In the genomic region with DNA sequence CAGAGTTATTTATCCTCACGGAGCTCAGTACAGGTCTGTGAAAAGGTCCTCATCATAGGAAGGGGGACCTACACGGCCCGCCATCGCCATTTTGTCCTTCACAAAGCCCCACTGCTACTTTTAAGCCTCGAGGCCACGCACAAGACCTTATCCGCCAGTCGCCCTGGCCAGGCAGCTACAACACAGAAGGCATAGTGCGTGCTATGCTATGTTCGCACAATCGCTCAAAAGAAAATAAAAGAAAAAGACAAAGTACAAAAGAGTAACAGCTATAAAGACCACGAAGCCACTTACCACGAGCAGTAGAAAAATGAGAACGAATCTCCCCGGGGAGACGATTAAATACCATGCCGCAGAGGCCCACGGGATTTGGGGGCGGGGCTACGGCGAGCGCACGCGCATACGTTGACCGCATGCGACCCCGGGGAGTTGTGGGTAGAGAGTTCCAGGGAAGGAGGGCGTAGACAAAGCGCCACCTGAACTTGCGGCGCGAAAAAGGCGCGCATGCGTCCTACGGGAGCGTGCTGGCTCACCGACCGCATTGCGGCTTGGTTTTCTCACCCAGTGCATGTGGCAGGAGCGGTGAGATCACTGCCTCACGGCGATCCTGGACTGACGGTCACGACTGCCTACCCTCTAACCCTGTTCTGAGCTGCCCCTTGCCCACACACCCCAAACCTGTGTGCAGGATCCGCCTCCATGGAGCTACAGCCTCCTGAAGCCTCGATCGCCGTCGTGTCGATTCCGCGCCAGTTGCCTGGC, we compare ENCODE assay signal across 1 cellular context.
TF ChIP-seq lines count a peak whose summit lies in the region.

No MANE protein-coding gene starts in this region.

TF ChIP-seq in K562, 482 proteins besides CTCF, POLR2A, EP300 and RAD21 (continued from another document and continues in another):
- TF ChIP-seq, protein P1, sequence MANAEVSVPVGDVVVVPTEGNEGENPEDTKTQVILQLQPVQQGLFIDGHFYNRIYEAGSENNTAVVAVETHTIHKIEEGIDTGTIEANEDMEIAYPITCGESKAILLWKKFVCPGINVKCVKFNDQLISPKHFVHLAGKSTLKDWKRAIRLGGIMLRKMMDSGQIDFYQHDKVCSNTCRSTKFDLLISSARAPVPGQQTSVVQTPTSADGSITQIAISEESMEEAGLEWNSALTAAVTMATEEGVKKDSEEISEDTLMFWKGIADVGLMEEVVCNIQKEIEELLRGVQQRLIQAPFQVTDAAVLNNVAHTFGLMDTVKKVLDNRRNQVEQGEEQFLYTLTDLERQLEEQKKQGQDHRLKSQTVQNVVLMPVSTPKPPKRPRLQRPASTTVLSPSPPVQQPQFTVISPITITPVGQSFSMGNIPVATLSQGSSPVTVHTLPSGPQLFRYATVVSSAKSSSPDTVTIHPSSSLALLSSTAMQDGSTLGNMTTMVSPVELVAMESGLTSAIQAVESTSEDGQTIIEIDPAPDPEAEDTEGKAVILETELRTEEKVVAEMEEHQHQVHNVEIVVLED (CRISPR knock-in tag; IDR thresholded peaks at IDR 0.05) = peak; percentile 44; the same call in 1 of the 2 replicates
- TF ChIP-seq, protein P2, sequence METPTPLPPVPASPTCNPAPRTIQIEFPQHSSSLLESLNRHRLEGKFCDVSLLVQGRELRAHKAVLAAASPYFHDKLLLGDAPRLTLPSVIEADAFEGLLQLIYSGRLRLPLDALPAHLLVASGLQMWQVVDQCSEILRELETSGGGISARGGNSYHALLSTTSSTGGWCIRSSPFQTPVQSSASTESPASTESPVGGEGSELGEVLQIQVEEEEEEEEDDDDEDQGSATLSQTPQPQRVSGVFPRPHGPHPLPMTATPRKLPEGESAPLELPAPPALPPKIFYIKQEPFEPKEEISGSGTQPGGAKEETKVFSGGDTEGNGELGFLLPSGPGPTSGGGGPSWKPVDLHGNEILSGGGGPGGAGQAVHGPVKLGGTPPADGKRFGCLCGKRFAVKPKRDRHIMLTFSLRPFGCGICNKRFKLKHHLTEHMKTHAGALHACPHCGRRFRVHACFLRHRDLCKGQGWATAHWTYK (CRISPR knock-in tag; IDR thresholded peaks at IDR 0.05) = peak; percentile 48; the same call in 1 of the 2 replicates
- TF ChIP-seq ERF (CRISPR knock-in tag; IDR thresholded peaks at IDR 0.05) (peak; percentile 79; the same call in 1 of the 2 replicates), TOE1 (IDR thresholded peaks at IDR 0.05; ENCODE audit: borderline replicate concordance) (peak; percentile 76), TOE1 (CRISPR knock-in tag; IDR thresholded peaks at IDR 0.05; ENCODE audit: borderline replicate concordance, low read depth) (peak; percentile 23; the same call in 1 of the 2 replicates), FOXA3 (CRISPR knock-in tag; conservative IDR thresholded peaks at IDR 0.05 in 1 of 2, IDR thresholded peaks at IDR 0.05 in 1 of 2) (0 out of 4 replicates have a peak, but pooled peaks of 1 of the 2 experiments have one; percentile 17), POLR2H (tag; IDR thresholded peaks at IDR 0.05; ENCODE audit: low read depth) (peak; percentile 99), DIDO1 (tag; IDR thresholded peaks at IDR 0.05; ENCODE audit: low read depth) (no peak), MED1 (CRISPR knock-in tag; IDR thresholded peaks at IDR 0.05; ENCODE audit: borderline replicate concordance) (no peak), SP1 (CRISPR knock-in tag; IDR thresholded peaks at IDR 0.05) (peak; percentile 98), CEBPG (CRISPR knock-in tag; IDR thresholded peaks at IDR 0.05) (no peak; the same call in 1 of the 2 replicates), CEBPG (tag; conservative IDR thresholded peaks at IDR 0.05 in 1 of 2, IDR thresholded peaks at IDR 0.05 in 1 of 2) (no peak), MAZ (CRISPR knock-in tag; conservative IDR thresholded peaks at IDR 0.05 in 1 of 2, IDR thresholded peaks at IDR 0.05 in 1 of 2) (peak; percentile 38 to 47; a peak in 3 of 4 replicates), LEF1 (IDR thresholded peaks at IDR 0.05) (no peak), ZNF311 (CRISPR knock-in tag; IDR thresholded peaks at IDR 0.05) (no peak), SPI1 (IDR thresholded peaks at IDR 0.05; ENCODE audit: borderline replicate concordance, low read depth, low read length) (no peak), CAMTA2 (CRISPR knock-in tag; conservative IDR thresholded peaks at IDR 0.05) (no peak), ZBTB1 (CRISPR knock-in tag; IDR thresholded peaks at IDR 0.05; ENCODE audit: borderline replicate concordance, low read depth) (peak; percentile 71; the same call in 1 of the 2 replicates), ZNF79 (CRISPR knock-in tag; IDR thresholded peaks at IDR 0.05; ENCODE audit: low read depth) (0 out of 2 replicates have a peak, but pooled peaks have one; percentile 33), FOXM1 (IDR thresholded peaks at IDR 0.05; ENCODE audit: low read depth) (0 out of 2 replicates have a peak, but pooled peaks have one; percentile 41), FOXM1 (CRISPR knock-in tag; IDR thresholded peaks at IDR 0.05; ENCODE audit: low read depth) (peak; percentile 91; the same call in 1 of the 2 replicates), ZNF830 (CRISPR knock-in tag; IDR thresholded peaks at IDR 0.05) (peak; percentile 62; the same call in 1 of the 2 replicates)
- TF ChIP-seq, protein P3, sequence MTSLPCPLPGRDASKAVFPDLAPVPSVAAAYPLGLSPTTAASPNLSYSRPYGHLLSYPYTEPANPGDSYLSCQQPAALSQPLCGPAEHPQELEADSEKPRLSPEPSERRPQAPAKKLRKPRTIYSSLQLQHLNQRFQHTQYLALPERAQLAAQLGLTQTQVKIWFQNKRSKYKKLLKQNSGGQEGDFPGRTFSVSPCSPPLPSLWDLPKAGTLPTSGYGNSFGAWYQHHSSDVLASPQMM (CRISPR knock-in tag; IDR thresholded peaks at IDR 0.05) = peak; percentile 9; the same call in 1 of the 2 replicates
- TF ChIP-seq, protein P4, sequence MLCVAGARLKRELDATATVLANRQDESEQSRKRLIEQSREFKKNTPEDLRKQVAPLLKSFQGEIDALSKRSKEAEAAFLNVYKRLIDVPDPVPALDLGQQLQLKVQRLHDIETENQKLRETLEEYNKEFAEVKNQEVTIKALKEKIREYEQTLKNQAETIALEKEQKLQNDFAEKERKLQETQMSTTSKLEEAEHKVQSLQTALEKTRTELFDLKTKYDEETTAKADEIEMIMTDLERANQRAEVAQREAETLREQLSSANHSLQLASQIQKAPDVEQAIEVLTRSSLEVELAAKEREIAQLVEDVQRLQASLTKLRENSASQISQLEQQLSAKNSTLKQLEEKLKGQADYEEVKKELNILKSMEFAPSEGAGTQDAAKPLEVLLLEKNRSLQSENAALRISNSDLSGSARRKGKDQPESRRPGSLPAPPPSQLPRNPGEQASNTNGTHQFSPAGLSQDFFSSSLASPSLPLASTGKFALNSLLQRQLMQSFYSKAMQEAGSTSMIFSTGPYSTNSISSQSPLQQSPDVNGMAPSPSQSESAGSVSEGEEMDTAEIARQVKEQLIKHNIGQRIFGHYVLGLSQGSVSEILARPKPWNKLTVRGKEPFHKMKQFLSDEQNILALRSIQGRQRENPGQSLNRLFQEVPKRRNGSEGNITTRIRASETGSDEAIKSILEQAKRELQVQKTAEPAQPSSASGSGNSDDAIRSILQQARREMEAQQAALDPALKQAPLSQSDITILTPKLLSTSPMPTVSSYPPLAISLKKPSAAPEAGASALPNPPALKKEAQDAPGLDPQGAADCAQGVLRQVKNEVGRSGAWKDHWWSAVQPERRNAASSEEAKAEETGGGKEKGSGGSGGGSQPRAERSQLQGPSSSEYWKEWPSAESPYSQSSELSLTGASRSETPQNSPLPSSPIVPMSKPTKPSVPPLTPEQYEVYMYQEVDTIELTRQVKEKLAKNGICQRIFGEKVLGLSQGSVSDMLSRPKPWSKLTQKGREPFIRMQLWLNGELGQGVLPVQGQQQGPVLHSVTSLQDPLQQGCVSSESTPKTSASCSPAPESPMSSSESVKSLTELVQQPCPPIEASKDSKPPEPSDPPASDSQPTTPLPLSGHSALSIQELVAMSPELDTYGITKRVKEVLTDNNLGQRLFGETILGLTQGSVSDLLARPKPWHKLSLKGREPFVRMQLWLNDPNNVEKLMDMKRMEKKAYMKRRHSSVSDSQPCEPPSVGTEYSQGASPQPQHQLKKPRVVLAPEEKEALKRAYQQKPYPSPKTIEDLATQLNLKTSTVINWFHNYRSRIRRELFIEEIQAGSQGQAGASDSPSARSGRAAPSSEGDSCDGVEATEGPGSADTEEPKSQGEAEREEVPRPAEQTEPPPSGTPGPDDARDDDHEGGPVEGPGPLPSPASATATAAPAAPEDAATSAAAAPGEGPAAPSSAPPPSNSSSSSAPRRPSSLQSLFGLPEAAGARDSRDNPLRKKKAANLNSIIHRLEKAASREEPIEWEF (CRISPR knock-in tag; IDR thresholded peaks at IDR 0.05) = no peak
- TF ChIP-seq, protein P5, sequence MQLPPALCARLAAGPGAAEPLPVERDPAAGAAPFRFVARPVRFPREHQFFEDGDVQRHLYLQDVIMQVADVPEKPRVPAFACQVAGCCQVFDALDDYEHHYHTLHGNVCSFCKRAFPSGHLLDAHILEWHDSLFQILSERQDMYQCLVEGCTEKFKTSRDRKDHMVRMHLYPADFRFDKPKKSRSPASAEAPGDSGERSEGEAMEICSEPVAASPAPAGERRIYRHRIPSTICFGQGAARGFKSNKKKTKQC (CRISPR knock-in tag; IDR thresholded peaks at IDR 0.05) = peak; percentile 58
- TF ChIP-seq, protein P6, sequence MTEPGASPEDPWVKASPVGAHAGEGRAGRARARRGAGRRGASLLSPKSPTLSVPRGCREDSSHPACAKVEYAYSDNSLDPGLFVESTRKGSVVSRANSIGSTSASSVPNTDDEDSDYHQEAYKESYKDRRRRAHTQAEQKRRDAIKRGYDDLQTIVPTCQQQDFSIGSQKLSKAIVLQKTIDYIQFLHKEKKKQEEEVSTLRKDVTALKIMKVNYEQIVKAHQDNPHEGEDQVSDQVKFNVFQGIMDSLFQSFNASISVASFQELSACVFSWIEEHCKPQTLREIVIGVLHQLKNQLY (CRISPR knock-in tag; conservative IDR thresholded peaks at IDR 0.05) = no peak
- TF ChIP-seq, protein P7, sequence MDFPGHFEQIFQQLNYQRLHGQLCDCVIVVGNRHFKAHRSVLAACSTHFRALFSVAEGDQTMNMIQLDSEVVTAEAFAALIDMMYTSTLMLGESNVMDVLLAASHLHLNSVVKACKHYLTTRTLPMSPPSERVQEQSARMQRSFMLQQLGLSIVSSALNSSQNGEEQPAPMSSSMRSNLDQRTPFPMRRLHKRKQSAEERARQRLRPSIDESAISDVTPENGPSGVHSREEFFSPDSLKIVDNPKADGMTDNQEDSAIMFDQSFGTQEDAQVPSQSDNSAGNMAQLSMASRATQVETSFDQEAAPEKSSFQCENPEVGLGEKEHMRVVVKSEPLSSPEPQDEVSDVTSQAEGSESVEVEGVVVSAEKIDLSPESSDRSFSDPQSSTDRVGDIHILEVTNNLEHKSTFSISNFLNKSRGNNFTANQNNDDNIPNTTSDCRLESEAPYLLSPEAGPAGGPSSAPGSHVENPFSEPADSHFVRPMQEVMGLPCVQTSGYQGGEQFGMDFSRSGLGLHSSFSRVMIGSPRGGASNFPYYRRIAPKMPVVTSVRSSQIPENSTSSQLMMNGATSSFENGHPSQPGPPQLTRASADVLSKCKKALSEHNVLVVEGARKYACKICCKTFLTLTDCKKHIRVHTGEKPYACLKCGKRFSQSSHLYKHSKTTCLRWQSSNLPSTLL (IDR thresholded peaks at IDR 0.05) = 0 out of 2 replicates have a peak, but pooled peaks have one; percentile 35
- TF ChIP-seq, protein P8, sequence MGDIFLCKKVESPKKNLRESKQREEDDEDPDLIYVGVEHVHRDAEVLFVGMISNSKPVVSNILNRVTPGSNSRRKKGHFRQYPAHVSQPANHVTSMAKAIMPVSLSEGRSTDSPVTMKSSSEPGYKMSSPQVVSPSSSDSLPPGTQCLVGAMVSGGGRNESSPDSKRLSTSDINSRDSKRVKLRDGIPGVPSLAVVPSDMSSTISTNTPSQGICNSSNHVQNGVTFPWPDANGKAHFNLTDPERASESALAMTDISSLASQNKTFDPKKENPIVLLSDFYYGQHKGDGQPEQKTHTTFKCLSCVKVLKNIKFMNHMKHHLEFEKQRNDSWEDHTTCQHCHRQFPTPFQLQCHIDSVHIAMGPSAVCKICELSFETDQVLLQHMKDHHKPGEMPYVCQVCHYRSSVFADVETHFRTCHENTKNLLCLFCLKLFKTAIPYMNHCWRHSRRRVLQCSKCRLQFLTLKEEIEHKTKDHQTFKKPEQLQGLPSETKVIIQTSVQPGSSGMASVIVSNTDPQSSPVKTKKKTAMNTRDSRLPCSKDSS (IDR thresholded peaks at IDR 0.05; ENCODE audit: low read depth, partially characterized antibody) = no peak
- TF ChIP-seq, protein P9, sequence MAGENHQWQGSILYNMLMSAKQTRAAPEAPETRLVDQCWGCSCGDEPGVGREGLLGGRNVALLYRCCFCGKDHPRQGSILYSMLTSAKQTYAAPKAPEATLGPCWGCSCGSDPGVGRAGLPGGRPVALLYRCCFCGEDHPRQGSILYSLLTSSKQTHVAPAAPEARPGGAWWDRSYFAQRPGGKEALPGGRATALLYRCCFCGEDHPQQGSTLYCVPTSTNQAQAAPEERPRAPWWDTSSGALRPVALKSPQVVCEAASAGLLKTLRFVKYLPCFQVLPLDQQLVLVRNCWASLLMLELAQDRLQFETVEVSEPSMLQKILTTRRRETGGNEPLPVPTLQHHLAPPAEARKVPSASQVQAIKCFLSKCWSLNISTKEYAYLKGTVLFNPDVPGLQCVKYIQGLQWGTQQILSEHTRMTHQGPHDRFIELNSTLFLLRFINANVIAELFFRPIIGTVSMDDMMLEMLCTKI (IDR thresholded peaks at IDR 0.05; ENCODE audit: partially characterized antibody) = no peak
- TF ChIP-seq, protein P10, sequence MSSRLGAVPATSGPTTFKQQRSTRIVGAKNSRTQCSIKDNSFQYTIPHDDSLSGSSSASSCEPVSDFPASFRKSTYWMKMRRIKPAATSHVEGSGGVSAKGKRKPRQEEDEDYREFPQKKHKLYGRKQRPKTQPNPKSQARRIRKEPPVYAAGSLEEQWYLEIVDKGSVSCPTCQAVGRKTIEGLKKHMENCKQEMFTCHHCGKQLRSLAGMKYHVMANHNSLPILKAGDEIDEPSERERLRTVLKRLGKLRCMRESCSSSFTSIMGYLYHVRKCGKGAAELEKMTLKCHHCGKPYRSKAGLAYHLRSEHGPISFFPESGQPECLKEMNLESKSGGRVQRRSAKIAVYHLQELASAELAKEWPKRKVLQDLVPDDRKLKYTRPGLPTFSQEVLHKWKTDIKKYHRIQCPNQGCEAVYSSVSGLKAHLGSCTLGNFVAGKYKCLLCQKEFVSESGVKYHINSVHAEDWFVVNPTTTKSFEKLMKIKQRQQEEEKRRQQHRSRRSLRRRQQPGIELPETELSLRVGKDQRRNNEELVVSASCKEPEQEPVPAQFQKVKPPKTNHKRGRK (tag; IDR thresholded peaks at IDR 0.05) = no peak
